ENCODE assay signal across 15 cellular contexts in genomic region chr1:160615660-160616059, GRCh38. TPM values are rescaled to one million over a fixed set of nuclear protein-coding genes. Genes with fewer than 3 reads are reported as not detected.
"Had no signal": no experiment of that assay in that cellular context is flagged by ENCODE, and none has a peak within 500 bp of the region (broad histone marks: within the 10 kb centered on the region; RNA-seq: fewer than 3 reads in every experiment).

No MANE protein-coding gene starts in this region.

- DNase-seq: activated CD4-positive, alpha-beta T cell treated with anti-CD3 and anti-CD28 coated beads, Interleukin-2, amount 50 U/mL, for 4 hours; activated CD8-positive, alpha-beta memory T cell treated with anti-CD3 and anti-CD28 coated beads, Interleukin-2, amount 50 U/mL, for 48 hours; activated naive CD4-positive, alpha-beta T cell treated with anti-CD3 and anti-CD28 coated beads for 36 hours; adrenal gland; ovary; stimulated activated CD4-positive, alpha-beta T cell treated with anti-CD3 and anti-CD28 coated beads, Interleukin-12 subunit alpha, Interleukin-12 subunit beta, amount 100 ng/mL, for 4 hours; stimulated activated CD4-positive, alpha-beta T cell treated with anti-CD3 and anti-CD28 coated beads, Interleukin-2, amount 100 ng/mL, for 24 hours; T-helper 9 cell had no signal

- H3K27ac Mint-ChIP-seq: activated naive CD4-positive, alpha-beta T cell treated with anti-CD3 and anti-CD28 coated beads for 36 hours had no signal

- H3K36me3 ChIP-seq: adrenal gland, cardiac muscle cell, ovary had no signal

- H3K9me3 Mint-ChIP-seq: activated naive CD4-positive, alpha-beta T cell treated with anti-CD3 and anti-CD28 coated beads for 36 hours had no signal

- H3K27me3 ChIP-seq: cardiac muscle cell, ovary had no signal

- H3K4me3 Mint-ChIP-seq: activated naive CD4-positive, alpha-beta T cell treated with anti-CD3 and anti-CD28 coated beads for 36 hours; neural crest cell had no signal

- H3K4me3 ChIP-seq: adrenal gland, cardiac muscle cell, ovary had no signal

- H3K9me3 ChIP-seq: adrenal gland, ovary had no signal

- FAIRE-seq: islet of Langerhans had no signal

- ATAC-seq: activated CD4-positive, CD25-positive, alpha-beta regulatory T cell treated with anti-CD3 and anti-CD28 coated beads, Interleukin-2, amount 50 U/mL, for 24 hours had no signal

- H3K4me1 ChIP-seq: adrenal gland had no signal

- H3K27ac ChIP-seq: adrenal gland, cardiac muscle cell, ovary had no signal

- H3K4me1 Mint-ChIP-seq: neural crest cell had no signal

RNA-seq across cellular contexts. Expression of gene SLAMF1, which starts 31.2 kb away (rescaled TPM):
- total RNA-seq: cardiac muscle cell, epithelial cell of proximal tubule, lung microvascular endothelial cell, neural crest cell had no signal
- polyA plus RNA-seq: cardiac muscle cell had no signal

RNA-seq across cellular contexts. Expression of gene CD84, which starts 36.4 kb away (rescaled TPM):
- total RNA-seq: cardiac muscle cell, dermis microvascular lymphatic vessel endothelial cell, epithelial cell of proximal tubule, lung microvascular endothelial cell, neural crest cell had no signal
- polyA plus RNA-seq: cardiac muscle cell had no signal
